ENCODE assay signal across 11 cellular contexts in genomic region chr7:139842414-139843210, GRCh38. TPM values are rescaled to one million over a fixed set of nuclear protein-coding genes. Genes with fewer than 3 reads are reported as not detected.
DNase-seq lines count a peak whose midpoint lies in the region; ATAC-seq and TF ChIP-seq lines count a peak whose summit lies in the region.
"Had no signal": no experiment of that assay in that cellular context is flagged by ENCODE, and none has a peak within 500 bp of the region (broad histone marks: within the 10 kb centered on the region; RNA-seq: fewer than 3 reads in every experiment).

No MANE protein-coding gene starts in this region.

- peak overlapping the region; percentile 39 for H3K4me2 ChIP-seq in OCI-LY7 (ENCODE audit: low read length)

- H3K79me2 ChIP-seq in OCI-LY7 (ENCODE audit: insufficient read depth, low read depth, low read length), result no peaks in the 10 kb centered on the region

- TF ChIP-seq CTCF in HFFc6 (IDR thresholded peaks at IDR 0.05), result no peak
- no peak for TF ChIP-seq CTCF in OCI-LY7 (conservative IDR thresholded peaks at IDR 0.05; ENCODE audit: low read length)
- no peak for TF ChIP-seq CTCF in natural killer cell (IDR thresholded peaks at IDR 0.05)
- no peak for TF ChIP-seq CTCF in Calu3 (IDR thresholded peaks at IDR 0.05; ENCODE audit: unreplicated experiment)

- H3K4me3 Mint-ChIP-seq in HFFc6, result peak overlapping the region; percentile 50; the same call in 1 of the 2 replicates
- H3K4me3 Mint-ChIP-seq in natural killer cell, result peak overlapping the region; percentile 76
- no peak overlapping the region for H3K4me3 Mint-ChIP-seq in Calu3 (ENCODE audit: low read depth, unreplicated experiment)
- H3K4me3 Mint-ChIP-seq: activated CD8-positive, alpha-beta memory T cell treated with anti-CD3 and anti-CD28 coated beads, Interleukin-2, amount 10 ng/mL, durations not matched to agents 7 days and 5 days had no signal

- H3K27ac Mint-ChIP-seq in HFFc6, result no peak overlapping the region
- peak overlapping the region; percentile 86 to 87 for H3K27ac Mint-ChIP-seq in natural killer cell
- no peak overlapping the region for H3K27ac Mint-ChIP-seq in Calu3 (ENCODE audit: unreplicated experiment)
- H3K27ac Mint-ChIP-seq: activated CD8-positive, alpha-beta memory T cell treated with anti-CD3 and anti-CD28 coated beads, Interleukin-2, amount 10 ng/mL, durations not matched to agents 7 days and 5 days had no signal

- H3K9me3 ChIP-seq in OCI-LY7 (ENCODE audit: low read length), result no peaks in the 10 kb centered on the region

- no peaks in the 10 kb centered on the region for H3K9me3 Mint-ChIP-seq in HFFc6
- peaks cover 2 to 4% of the 10 kb centered on the region in 2 donors for H3K9me3 Mint-ChIP-seq in natural killer cell
- peaks cover 2% of the 10 kb centered on the region for H3K9me3 Mint-ChIP-seq in Calu3 (ENCODE audit: low read depth, unreplicated experiment)

- ATAC-seq in GM18870 (IDR thresholded peaks at IDR 0.05; ENCODE audit: unreplicated experiment) (peak; percentile 79), natural killer cell (peak; percentile 70 to 89 (median 85)), GM18498 (IDR thresholded peaks at IDR 0.05; ENCODE audit: unreplicated experiment) (no peak)
- ATAC-seq: activated CD8-positive, alpha-beta memory T cell treated with anti-CD3 and anti-CD28 coated beads, Interleukin-2, amount 10 ng/mL, durations not matched to agents 7 days and 5 days had no signal

- POLR2A ChIA-PET in OCI-LY7 (lab: Charles Lee), result no interaction called here

- CTCF ChIA-PET in OCI-LY7 (lab: Charles Lee; ENCODE audit: unreplicated experiment), result no interaction called here
- CTCF ChIA-PET in Calu3 (lab: Charles Lee), result no interaction called here

- H3K9me2 ChIP-seq in OCI-LY7 (ENCODE audit: insufficient read depth, low read length), result no peaks in the 10 kb centered on the region

- H3K4me3 ChIP-seq in OCI-LY7 (ENCODE audit: low read depth, low read length, poor library complexity, severe bottlenecking), result no peak overlapping the region
- H3K4me3 ChIP-seq: lung had no signal

- no peaks in the 10 kb centered on the region for H4K20me1 ChIP-seq in OCI-LY7 (ENCODE audit: insufficient read depth, low read length)

- H3K4me1 Mint-ChIP-seq in HFFc6 (ENCODE audit: low read depth), result no peaks in the 10 kb centered on the region
- peaks cover 65 to 79% of the 10 kb centered on the region in 2 donors for H3K4me1 Mint-ChIP-seq in natural killer cell
- peaks cover 22% of the 10 kb centered on the region for H3K4me1 Mint-ChIP-seq in Calu3 (ENCODE audit: low read depth, unreplicated experiment)

- H2AFZ ChIP-seq in OCI-LY7 (ENCODE audit: low read length), result no peak overlapping the region

- intact Hi-C loops in OCI-LY7 (cut with micrococcal nuclease; ENCODE audit: unreplicated experiment) (no loop called here), natural killer cell (cut with micrococcal nuclease) (no loop called here), Calu3 (cut with micrococcal nuclease; ENCODE audit: unreplicated experiment) (loop anchor here (5.0 kb wide), 1 partner anchor 155 kb away; no protein-coding TSS in a partner anchor)

- BruUV-seq in OCI-LY7 (replicated peaks; lab: Mats Ljungman, UMichigan) (no TSS peak), Calu3 (replicated peaks; lab: Mats Ljungman, UMichigan) (no TSS peak)

- DNase-seq in HFFc6 (no peak), OCI-LY7 (ENCODE audit: low spot score) (peak; percentile 48), natural killer cell (no peak), OCI-M2 (lab: John Stamatoyannopoulos, UW; ENCODE audit: unreplicated experiment) (no peak), Calu3 (no peak), NOMO-1 treated with dmso at 0.1 percent for 144 hours (lab: John Stamatoyannopoulos, UW; ENCODE audit: unreplicated experiment) (no peak)
- DNase-seq: activated CD8-positive, alpha-beta memory T cell treated with anti-CD3 and anti-CD28 coated beads, Interleukin-2, amount 10 ng/mL, durations not matched to agents 7 days and 5 days; GF-D8 had no signal

- no peak overlapping the region for H3K27ac ChIP-seq in OCI-LY7 (ENCODE audit: low read depth, low read length, poor library complexity, severe bottlenecking)

- peaks cover 11% of the 10 kb centered on the region for H3K4me1 ChIP-seq in OCI-LY7 (ENCODE audit: insufficient read depth, low read length, poor library complexity, severe bottlenecking)

- H3K27me3 Mint-ChIP-seq in HFFc6 (ENCODE audit: insufficient read depth), result peaks cover 51% of the 10 kb centered on the region
- no peaks in the 10 kb centered on the region for H3K27me3 Mint-ChIP-seq in natural killer cell (ENCODE audit: low read depth in 2 of 2)
- H3K27me3 Mint-ChIP-seq in Calu3 (ENCODE audit: unreplicated experiment), result no peaks in the 10 kb centered on the region

- H3K36me3 Mint-ChIP-seq in HFFc6 (ENCODE audit: low read depth) (no peaks in the 10 kb centered on the region), natural killer cell (peaks cover 5% of the 10 kb centered on the region), Calu3 (ENCODE audit: insufficient read depth, unreplicated experiment) (no peaks in the 10 kb centered on the region)
- H3K36me3 Mint-ChIP-seq: activated CD8-positive, alpha-beta memory T cell treated with anti-CD3 and anti-CD28 coated beads, Interleukin-2, amount 10 ng/mL, durations not matched to agents 7 days and 5 days had no signal

- no peaks in the 10 kb centered on the region for H3K36me3 ChIP-seq in OCI-LY7 (ENCODE audit: insufficient read depth, low read length)

RNA-seq across cellular contexts. Expression of gene TBXAS1, which starts 13.5 kb away (rescaled TPM):
- 1 to 10 TPM in 3 of 6 experiments, under 1 TPM in 3; 0.47 to 1.8 (median 1.0) TPM for total RNA-seq in HFFc6 (2021; fragmentation: NEBNext Ultra II Directional; extraction: Animal tissue kit (Norgen Biotek cat#: 25700))
- total RNA-seq in OCI-LY7 (2014; rRNA removed; shearing (Covaris generic)), result not detected in 2 replicates
- total RNA-seq in OCI-LY7 (2022) (0.86 TPM in 1 of 2 replicates, not detected in the other), natural killer cell (100 to 1,000 TPM in 1 of 3 donors, 10 to 100 TPM in 2; 72.7 to 110 (median 88.7) TPM), Calu3 (2022) (31.2 and 33.0 TPM in 2 replicates)

Comparison
In these comparisons a context has a peak if more than half of its experiments do, and no peak if none do; other contexts are left out.
1. H3K27ac Mint-ChIP-seq: peak in natural killer cell (2 of 2); none in HFFc6 (single experiment) and Calu3 (single experiment).
2. RNA of gene TBXAS1, which starts 13.5 kb away (total RNA-seq): 72.7 to 110 TPM in natural killer cell and 31.2 to 33.0 TPM in Calu3; 0.47 to 1.8 TPM in HFFc6 and 0.86 TPM in OCI-LY7; every median in the first group is over 10 times any median in the second.